In the genomic region with DNA sequence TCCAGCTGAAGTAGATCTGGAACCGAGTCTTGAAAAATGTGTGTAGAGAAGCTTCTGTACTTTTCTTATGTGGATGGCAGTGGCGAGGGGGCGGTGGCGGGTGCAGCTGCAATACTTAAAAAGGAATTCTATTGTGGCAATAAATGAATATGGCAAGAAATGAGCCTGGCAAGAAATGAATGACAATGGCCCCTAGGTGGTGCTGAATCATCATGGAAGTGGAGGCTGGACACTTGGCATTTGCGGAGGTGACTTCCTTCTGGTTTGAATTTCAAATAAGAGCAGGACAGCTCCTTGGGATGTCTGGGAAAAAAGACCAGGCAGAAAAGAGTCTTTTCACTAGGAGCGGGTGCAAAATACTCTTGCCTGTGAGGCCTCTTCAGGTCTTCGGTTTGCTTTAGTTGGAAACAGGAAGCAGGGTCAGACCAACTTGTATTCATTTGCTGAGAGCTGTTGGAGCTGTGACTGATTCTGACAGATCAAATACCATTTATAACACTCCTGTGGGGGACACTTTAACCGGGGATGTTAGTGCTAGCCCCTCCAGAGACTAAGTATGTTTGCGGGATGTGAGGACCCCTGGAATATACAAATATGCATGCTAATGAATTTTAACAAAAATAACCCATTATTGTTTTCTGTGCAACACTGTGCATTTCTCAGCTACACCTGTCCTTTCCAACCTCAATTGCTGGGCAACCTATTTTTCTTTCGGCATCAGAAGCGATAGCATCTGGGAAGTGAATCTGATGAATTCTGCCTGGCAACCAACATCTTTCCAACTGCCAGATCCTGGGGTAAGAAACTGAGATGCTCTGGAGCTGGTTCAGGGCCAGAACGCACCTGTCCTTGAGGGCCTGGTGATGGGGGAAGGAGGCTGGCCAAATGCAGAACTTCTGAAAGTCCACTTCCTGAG, we compare ENCODE assay signal across 8 cellular contexts. TPM values are rescaled to one million over a fixed set of nuclear protein-coding genes. Genes with fewer than 3 reads are reported as not detected.
DNase-seq lines count a peak whose midpoint lies in the region; ATAC-seq and TF ChIP-seq lines count a peak whose summit lies in the region.

No MANE protein-coding gene starts in this region.

- no peaks in the 10 kb centered on the region for H3K27me3 Mint-ChIP-seq in WTC11 (ENCODE audit: low read depth)

- peak overlapping the region; percentile 2; the same call in 1 of the 2 replicates for H3K4me3 Mint-ChIP-seq in WTC11

- 21% methylated on average over 11 of the region's 12 CpGs for WGBS in right lobe of liver (ENCODE audit: insufficient coverage, low coverage, low lambda C conversion rate, missing lambda C conversion rate)

- no peak overlapping the region for H3K4me3 ChIP-seq in right lobe of liver

- no peaks in the 10 kb centered on the region for H3K9me3 Mint-ChIP-seq in WTC11

- ATAC-seq in HG02973 (IDR thresholded peaks at IDR 0.05; ENCODE audit: unreplicated experiment) (peak; percentile 47), WTC11 (peak; percentile 41), right lobe of liver (peak; percentile 84 to 89 (median 86))

- TF ChIP-seq POLR2A in right lobe of liver (IDR thresholded peaks at IDR 0.05): no peak

- H3K4me1 ChIP-seq in right lobe of liver: no peaks in the 10 kb centered on the region

- peaks cover 67% of the 10 kb centered on the region for H3K4me1 Mint-ChIP-seq in WTC11

- peak overlapping the region; percentile 91 for H3K27ac Mint-ChIP-seq in WTC11

- DNase-seq in SIG-M5 treated with dmso at 0.1 percent for 504 hours (lab: John Stamatoyannopoulos, UW; ENCODE audit: unreplicated experiment): peak; percentile 52
- no peak for DNase-seq in SIG-M5 (lab: John Stamatoyannopoulos, UW)
- DNase-seq in NCI-H2171 (lab: John Stamatoyannopoulos, UW): peak; percentile 64
- peak; percentile 62 for DNase-seq in WTC11 (ENCODE audit: low spot score)
- peak; percentile 88 for DNase-seq in dedifferentiated amniotic fluid mesenchymal stem cell (ENCODE audit: extremely low spot score)
- DNase-seq in right lobe of liver: peak in 2 of 3 donors; percentile 26 to 60
- DNase-seq in stimulated activated CD8-positive, alpha-beta memory T cell treated with anti-CD3 and anti-CD28 coated beads, Interleukin-15, amount 100 ng/mL, for 1 hour (ENCODE audit: low read depth): peak; percentile 21

- H3K36me3 Mint-ChIP-seq in WTC11: peaks cover 11% of the 10 kb centered on the region

- POLR2A ChIA-PET in WTC11 (lab: Charles Lee): interaction anchor here (0.5 to 1.4 kb wide), 2 partner anchors 365 to 904 kb away, joined by 3 to 4 read pairs; partner anchors contain the start of gene KLF7

- intact Hi-C loops in right lobe of liver (cut with DNase I): loop anchor here (10.0 kb wide), 2 partner anchors 184 to 674 kb away; no protein-coding TSS in a partner anchor

- no peaks in the 10 kb centered on the region for H3K9me3 ChIP-seq in right lobe of liver

- no peak overlapping the region for H3K27ac ChIP-seq in right lobe of liver

- no peaks in the 10 kb centered on the region for H3K36me3 ChIP-seq in right lobe of liver

- H3K27me3 ChIP-seq in right lobe of liver: no peaks in the 10 kb centered on the region

- CTCF ChIA-PET in WTC11 (lab: Charles Lee): interaction anchor here (0.6 to 5.0 kb wide), 25 partner anchors 9 to 680 kb away, joined by 3 to 34 read pairs (median 6); partner anchors contain the start of gene KLF7

- peak; percentile 48; the same call in 1 of the 2 replicates for TF ChIP-seq CTCF in WTC11 (IDR thresholded peaks at IDR 0.05)
- peak; percentile 67 to 72 (median 70) for TF ChIP-seq CTCF in right lobe of liver (IDR thresholded peaks at IDR 0.05)

TF ChIP-seq in WTC11, 78 proteins besides CTCF, POLR2A, EP300 and RAD21:
- TF ChIP-seq ETV6 (CRISPR knock-in tag; IDR thresholded peaks at IDR 0.05) (no peak), ARID4B (CRISPR knock-in tag; IDR thresholded peaks at IDR 0.05; ENCODE audit: borderline replicate concordance) (no peak), NR3C1 (CRISPR knock-in tag; conservative IDR thresholded peaks at IDR 0.05; ENCODE audit: low read depth) (no peak), ATF1 (CRISPR knock-in tag; IDR thresholded peaks at IDR 0.05) (no peak), GABPB1 (CRISPR knock-in tag; IDR thresholded peaks at IDR 0.05) (no peak), ATF6 (CRISPR knock-in tag; IDR thresholded peaks at IDR 0.05) (no peak), MYBL2 (CRISPR knock-in tag; IDR thresholded peaks at IDR 0.05) (no peak), FOXP4 (CRISPR knock-in tag; IDR thresholded peaks at IDR 0.05) (no peak), ZNF396 (CRISPR knock-in tag; IDR thresholded peaks at IDR 0.05; ENCODE audit: borderline replicate concordance) (no peak)
- TF ChIP-seq, protein P1, sequence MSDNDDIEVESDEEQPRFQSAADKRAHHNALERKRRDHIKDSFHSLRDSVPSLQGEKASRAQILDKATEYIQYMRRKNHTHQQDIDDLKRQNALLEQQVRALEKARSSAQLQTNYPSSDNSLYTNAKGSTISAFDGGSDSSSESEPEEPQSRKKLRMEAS (CRISPR knock-in tag; IDR thresholded peaks at IDR 0.05): no peak
- TF ChIP-seq, protein P2, sequence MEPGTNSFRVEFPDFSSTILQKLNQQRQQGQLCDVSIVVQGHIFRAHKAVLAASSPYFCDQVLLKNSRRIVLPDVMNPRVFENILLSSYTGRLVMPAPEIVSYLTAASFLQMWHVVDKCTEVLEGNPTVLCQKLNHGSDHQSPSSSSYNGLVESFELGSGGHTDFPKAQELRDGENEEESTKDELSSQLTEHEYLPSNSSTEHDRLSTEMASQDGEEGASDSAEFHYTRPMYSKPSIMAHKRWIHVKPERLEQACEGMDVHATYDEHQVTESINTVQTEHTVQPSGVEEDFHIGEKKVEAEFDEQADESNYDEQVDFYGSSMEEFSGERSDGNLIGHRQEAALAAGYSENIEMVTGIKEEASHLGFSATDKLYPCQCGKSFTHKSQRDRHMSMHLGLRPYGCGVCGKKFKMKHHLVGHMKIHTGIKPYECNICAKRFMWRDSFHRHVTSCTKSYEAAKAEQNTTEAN (CRISPR knock-in tag; IDR thresholded peaks at IDR 0.05): no peak

RNA-seq across cellular contexts. Expression of gene FASTKD2, which starts 35.4 kb away (rescaled TPM):
- total RNA-seq in WTC11 (2021): 26.2 to 33.7 TPM (median 26.3 TPM) in 3 replicates
- total RNA-seq in right lobe of liver: 10 to 100 TPM; 13.5 to 29.1 (median 16.9) TPM

RNA-seq across cellular contexts. Expression of gene MDH1B, which starts 35.6 kb away (rescaled TPM):
- total RNA-seq in WTC11 (2021) (1.6 to 1.9 TPM (median 1.6 TPM) in 3 replicates), right lobe of liver (under 1 TPM in 4 of 6 experiments, not detected in 2; 0.11 to 0.32 (median 0.18) TPM)
